In genomic region chr9:22808876-22809275, GRCh38 we compare ENCODE assay signal across 8 cellular contexts.
"Had no signal": no experiment of that assay in that cellular context is flagged by ENCODE, and none has a peak within 500 bp of the region (broad histone marks: within the 10 kb centered on the region; RNA-seq: fewer than 3 reads in every experiment).

No MANE protein-coding gene starts in this region.

- FAIRE-seq: G401.6, GM12878, GM12891, GM12892, GM18507, GM19239 had no signal

- H3K4me3 ChIP-seq: GM12878 had no signal

- DNase-seq: GDM1, GF-D8 had no signal
